Comparison of ENCODE assay signal across 6 cellular contexts in genomic region chr19:45187421-45188100, GRCh38. TPM values are rescaled to one million over a fixed set of nuclear protein-coding genes. Genes with fewer than 3 reads are reported as not detected.
DNase-seq lines count a peak whose midpoint lies in the region; ATAC-seq and TF ChIP-seq lines count a peak whose summit lies in the region.

No MANE protein-coding gene starts in this region.

- no peaks in the 10 kb centered on the region for H3K9me2 ChIP-seq in Karpas-422 (replicated peaks; ENCODE audit: insufficient read depth, low read length)

- peak; percentile 65 for TF ChIP-seq CTCF in CD14-positive monocyte (IDR thresholded peaks at IDR 0.05)
- TF ChIP-seq CTCF in brain microvascular endothelial cell (IDR thresholded peaks at IDR 0.05; ENCODE audit: low read depth, low read length, missing control alignments), result peak; percentile 64
- peak; percentile 55 for TF ChIP-seq CTCF in parathyroid adenoma (IDR thresholded peaks at IDR 0.05)

- no peak overlapping the region for H3K27ac Mint-ChIP-seq in CD14-positive monocyte

- ATAC-seq in HG02571 (IDR thresholded peaks at IDR 0.05; ENCODE audit: unreplicated experiment), result no peak

- no peaks in the 10 kb centered on the region for H3K36me3 ChIP-seq in Karpas-422 (ENCODE audit: insufficient read depth, low read length)
- H3K36me3 ChIP-seq in brain microvascular endothelial cell (replicated peaks), result no peaks in the 10 kb centered on the region
- H3K36me3 ChIP-seq in parathyroid adenoma (ENCODE audit: control insufficient read depth, insufficient read depth, low read length), result no peaks in the 10 kb centered on the region

- peaks cover 3 to 4% of the 10 kb centered on the region in 2 donors for H3K36me3 Mint-ChIP-seq in CD14-positive monocyte

- DNase-seq in CD14-positive monocyte (ENCODE audit: low spot score) (no peak), Karpas-422 (peak; percentile 85), brain microvascular endothelial cell (no peak), NCI-H226 (no peak)

- H3K79me2 ChIP-seq in Karpas-422 (ENCODE audit: low read length) (no peaks in the 10 kb centered on the region), parathyroid adenoma (no peaks in the 10 kb centered on the region)

- H3K4me3 Mint-ChIP-seq in CD14-positive monocyte, result no peak overlapping the region

- H3K27me3 ChIP-seq in Karpas-422 (ENCODE audit: low read length) (no peaks in the 10 kb centered on the region), brain microvascular endothelial cell (replicated peaks) (no peaks in the 10 kb centered on the region), parathyroid adenoma (ENCODE audit: control insufficient read depth, insufficient read depth, low read length) (no peaks in the 10 kb centered on the region)

- H3K9ac ChIP-seq in Karpas-422 (ENCODE audit: low read length), result no peak overlapping the region
- no peak overlapping the region for H3K9ac ChIP-seq in parathyroid adenoma

- intact Hi-C loops in CD14-positive monocyte (cut with micrococcal nuclease), result loop anchor here in 1 of 2 donors (5.0 kb wide), 1 partner anchor 90 kb away; no protein-coding TSS in a partner anchor

- peaks cover 0 to 12% (median 0%) of the 10 kb centered on the region in 7 donors for H3K9me3 Mint-ChIP-seq in CD14-positive monocyte

- H3K4me3 ChIP-seq in Karpas-422 (ENCODE audit: low read length), result no peak overlapping the region
- H3K4me3 ChIP-seq in brain microvascular endothelial cell (ENCODE audit: low read depth, low read length), result no peak overlapping the region
- H3K4me3 ChIP-seq in parathyroid adenoma (ENCODE audit: low read depth, low read length), result no peak overlapping the region

- in situ Hi-C loops in brain microvascular endothelial cell (cut with HindIII; ENCODE audit: low pct_ligation_motif_present, low sequenced_read_pairs), result no loop called here

- peaks cover 29% of the 10 kb centered on the region for H3K4me1 Mint-ChIP-seq in CD14-positive monocyte

- H4K20me1 ChIP-seq in Karpas-422 (ENCODE audit: insufficient read depth, low read depth, low read length), result no peaks in the 10 kb centered on the region

- no peaks in the 10 kb centered on the region for H3K4me1 ChIP-seq in Karpas-422 (ENCODE audit: low read length)
- no peaks in the 10 kb centered on the region for H3K4me1 ChIP-seq in parathyroid adenoma

- no peak overlapping the region for H3K27ac ChIP-seq in Karpas-422 (ENCODE audit: low read length)
- no peak overlapping the region for H3K27ac ChIP-seq in brain microvascular endothelial cell
- no peak overlapping the region for H3K27ac ChIP-seq in parathyroid adenoma

- H3K9me3 ChIP-seq in Karpas-422 (ENCODE audit: low read length) (no peaks in the 10 kb centered on the region), parathyroid adenoma (ENCODE audit: control insufficient read depth, low read length) (no peaks in the 10 kb centered on the region)

- no peak overlapping the region for H2AFZ ChIP-seq in Karpas-422 (ENCODE audit: low read length)
- H2AFZ ChIP-seq in parathyroid adenoma, result no peak overlapping the region

- H3K27me3 Mint-ChIP-seq in CD14-positive monocyte (ENCODE audit: low read depth in 3 of 3), result peaks cover 0 to 6% (median 2%) of the 10 kb centered on the region in 3 donors

- no peak overlapping the region for H3K4me2 ChIP-seq in Karpas-422 (ENCODE audit: low read depth, low read length, poor library complexity, severe bottlenecking)
- H3K4me2 ChIP-seq in parathyroid adenoma (ENCODE audit: low read length), result no peak overlapping the region

RNA-seq across cellular contexts. Expression of gene BLOC1S3, which starts 9.0 kb away (rescaled TPM):
- 1 to 10 TPM; 2.9 to 4.7 TPM for polyA plus RNA-seq in CD14-positive monocyte
- 4.4 and 8.5 TPM in 2 replicates for total RNA-seq in Karpas-422 (2014; rRNA removed; shearing (Covaris generic); ENCODE audit: low replicate concordance)

RNA-seq across cellular contexts. Expression of gene TRAPPC6A, which starts 9.5 kb away (rescaled TPM):
- polyA plus RNA-seq in CD14-positive monocyte, result 10 to 100 TPM; 63.4 to 82.7 TPM
- 32.2 and 62.8 TPM in 2 replicates for total RNA-seq in Karpas-422 (2014; rRNA removed; shearing (Covaris generic); ENCODE audit: low replicate concordance)

RNA-seq across cellular contexts. Expression of gene NKPD1, which starts 26.8 kb away (rescaled TPM):
- not detected for polyA plus RNA-seq in CD14-positive monocyte
- 1.2 TPM in 1 of 2 replicates, not detected in the other for total RNA-seq in Karpas-422 (2014; rRNA removed; shearing (Covaris generic); ENCODE audit: low replicate concordance)

RNA-seq across cellular contexts. Expression of gene EXOC3L2, which starts 57.6 kb away (rescaled TPM):
- polyA plus RNA-seq in CD14-positive monocyte, result not detected
- total RNA-seq in Karpas-422 (2014; rRNA removed; shearing (Covaris generic); ENCODE audit: low replicate concordance), result not detected in 2 replicates
